ENCODE assay signal across 8 cellular contexts in genomic region chr3:159762981-159763465, GRCh38.
A peak's percentile ranks its signal among the peaks of the same experiment; 100 is the strongest.
DNase-seq lines count a peak whose midpoint lies in the region; ATAC-seq and TF ChIP-seq lines count a peak whose summit lies in the region.

No MANE protein-coding gene starts in this region.

- peak overlapping the region; percentile 55 for H3K4me3 Mint-ChIP-seq in CD4-positive, alpha-beta T cell

- no peaks in the 10 kb centered on the region for H3K36me3 Mint-ChIP-seq in CD4-positive, alpha-beta T cell (ENCODE audit: low read depth)

- H3K9ac ChIP-seq in OCI-LY3 (ENCODE audit: low read length) (peak overlapping the region; percentile 82), skeletal muscle satellite cell (ENCODE audit: low read depth, low read length) (peak overlapping the region; percentile 94)

- no peaks in the 10 kb centered on the region for H3K9me3 Mint-ChIP-seq in CD4-positive, alpha-beta T cell

- H3K4me3 ChIP-seq in OCI-LY3 (ENCODE audit: low read length) (peak overlapping the region; percentile 92), breast epithelium (peak overlapping the region; percentile 74 to 78 (median 77)), skeletal muscle satellite cell (ENCODE audit: low read length) (peak overlapping the region; percentile 85)

- H3K4me1 Mint-ChIP-seq in CD4-positive, alpha-beta T cell (ENCODE audit: low read depth) = peaks cover 13% of the 10 kb centered on the region

- H3K36me3 ChIP-seq in OCI-LY3 (replicated peaks; ENCODE audit: low read depth, low read length) (no peaks in the 10 kb centered on the region), breast epithelium (no peaks in the 10 kb centered on the region), skeletal muscle satellite cell (ENCODE audit: insufficient read depth, low read length) (no peaks in the 10 kb centered on the region)

- peak overlapping the region; percentile 99 for H2AFZ ChIP-seq in OCI-LY3 (ENCODE audit: low read depth, low read length)

- H3K4me1 ChIP-seq in OCI-LY3 (ENCODE audit: low read length) (peaks cover 16% of the 10 kb centered on the region), breast epithelium (no peaks in the 10 kb centered on the region), skeletal muscle satellite cell (ENCODE audit: control insufficient read depth, insufficient read depth, low read length) (peaks cover 51% of the 10 kb centered on the region)

- no peaks in the 10 kb centered on the region for H3K9me3 ChIP-seq in CD4-positive, alpha-beta T cell (ENCODE audit: control insufficient read depth, low read length)
- H3K9me3 ChIP-seq in OCI-LY3 (ENCODE audit: insufficient read depth, low read length) (no peaks in the 10 kb centered on the region), breast epithelium (no peaks in the 10 kb centered on the region), skeletal muscle satellite cell (replicated peaks; ENCODE audit: low read length) (no peaks in the 10 kb centered on the region)

- peak; percentile 24 for TF ChIP-seq POLR2A in breast epithelium (IDR thresholded peaks at IDR 0.05)

- no peak for TF ChIP-seq CTCF in CD4-positive, alpha-beta T cell (IDR thresholded peaks at IDR 0.05)
- no peak for TF ChIP-seq CTCF in OCI-LY3 (IDR thresholded peaks at IDR 0.05; ENCODE audit: low read depth, low read length)
- TF ChIP-seq CTCF in breast epithelium (IDR thresholded peaks at IDR 0.05) = no peak

- intact Hi-C loops in CD4-positive, alpha-beta T cell (cut with DNase I, micrococcal nuclease) = no loop called here
- intact Hi-C loops in breast epithelium (cut with DNase I; ENCODE audit: low total_unique reads) = no loop called here

- no peak overlapping the region for H3K27ac Mint-ChIP-seq in CD4-positive, alpha-beta T cell

- no peak overlapping the region for H3K27ac ChIP-seq in CD4-positive, alpha-beta T cell (ENCODE audit: low read depth, low read length)
- H3K27ac ChIP-seq in OCI-LY3 (ENCODE audit: low read length) (peak overlapping the region; percentile 10; the same call in 1 of the 2 replicates), breast epithelium (peak overlapping the region; percentile 93 to 94)

- peak; percentile 34 for ATAC-seq in CD4-positive, alpha-beta T cell (ENCODE audit: poor library complexity)
- peak; percentile 52 for ATAC-seq in GM18907 (IDR thresholded peaks at IDR 0.05; ENCODE audit: unreplicated experiment)
- peak; percentile 34 for ATAC-seq in HG03139 (IDR thresholded peaks at IDR 0.05; ENCODE audit: unreplicated experiment)
- no peak for ATAC-seq in HG03108 (IDR thresholded peaks at IDR 0.05; ENCODE audit: unreplicated experiment)

- POLR2A ChIA-PET in CD4-positive, alpha-beta T cell (lab: Charles Lee) = no interaction called here

- peaks cover 58% of the 10 kb centered on the region for H3K27me3 ChIP-seq in CD4-positive, alpha-beta T cell (ENCODE audit: control insufficient read depth, insufficient read depth, low read length)
- peaks cover 18% of the 10 kb centered on the region for H3K27me3 ChIP-seq in OCI-LY3 (ENCODE audit: low read depth, low read length)
- no peaks in the 10 kb centered on the region for H3K27me3 ChIP-seq in breast epithelium
- H3K27me3 ChIP-seq in skeletal muscle satellite cell (ENCODE audit: control insufficient read depth, insufficient read depth, low read length) = no peaks in the 10 kb centered on the region

- CTCF ChIA-PET in CD4-positive, alpha-beta T cell (lab: Charles Lee) = no interaction called here

- no peak for DNase-seq in CD4-positive, alpha-beta T cell
- peak in 1 of 2 donors; percentile 77 for DNase-seq in breast epithelium (ENCODE audit: low spot score in 2 of 2)
- DNase-seq in iPS-NIHi7 (ENCODE audit: extremely low spot score) = peak; percentile 57

- H4K20me1 ChIP-seq in OCI-LY3 (ENCODE audit: insufficient read depth, low read length) = no peaks in the 10 kb centered on the region

- H3K4me2 ChIP-seq in OCI-LY3 (ENCODE audit: low read length) (peak overlapping the region; percentile 99), skeletal muscle satellite cell (ENCODE audit: low read length) (peak overlapping the region; percentile 99)

- H3K79me2 ChIP-seq in OCI-LY3 (ENCODE audit: low read length) = no peaks in the 10 kb centered on the region

- peaks cover 68% of the 10 kb centered on the region for H3K27me3 Mint-ChIP-seq in CD4-positive, alpha-beta T cell
